ENCODE assay signal across 12 cellular contexts in the genomic region with DNA sequence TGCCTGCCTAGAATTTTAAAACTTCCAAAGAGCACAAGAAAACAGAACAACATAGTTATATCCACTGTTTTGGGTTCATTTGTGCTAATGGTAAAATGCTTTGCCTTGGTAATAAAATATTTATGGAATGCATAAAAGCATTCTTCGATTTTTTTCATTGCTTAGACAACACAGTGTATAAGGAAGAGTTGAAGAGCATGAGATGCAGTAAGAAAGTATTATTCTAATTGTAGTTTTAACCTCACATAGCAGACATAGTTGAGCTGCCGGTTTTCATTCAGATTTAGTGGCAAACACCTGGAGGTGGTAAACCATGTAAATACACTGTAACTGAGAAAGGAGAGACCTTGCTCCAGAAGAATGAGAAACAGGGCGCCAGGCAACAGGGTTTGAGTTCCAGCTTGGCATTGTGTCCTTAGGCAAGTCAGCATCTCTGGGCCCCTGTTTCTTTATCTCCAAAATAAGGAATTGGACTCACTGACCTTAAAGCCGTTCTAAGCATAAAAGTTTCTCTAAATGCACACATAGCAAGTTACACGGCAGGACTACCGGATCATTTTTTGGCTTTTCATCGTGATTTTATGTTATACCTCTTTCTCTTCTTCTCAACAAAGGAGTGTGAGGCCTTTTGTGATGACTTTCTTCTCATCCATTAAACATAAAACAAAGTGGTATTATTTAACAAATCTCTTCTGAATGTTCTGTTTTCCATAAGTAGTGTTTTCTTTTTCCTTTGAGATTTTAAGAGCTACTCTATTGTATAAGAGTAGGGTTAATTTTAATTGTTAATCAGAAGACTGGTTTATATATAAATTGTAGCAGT. TPM values are rescaled to one million over a fixed set of nuclear protein-coding genes. Genes with fewer than 3 reads are reported as not detected.
DNase-seq lines count a peak whose midpoint lies in the region; ATAC-seq, FAIRE-seq and TF ChIP-seq lines count a peak whose summit lies in the region.
"Had no signal": no experiment of that assay in that cellular context is flagged by ENCODE, and none has a peak within 500 bp of the region (broad histone marks: within the 10 kb centered on the region; RNA-seq: fewer than 3 reads in every experiment).

No MANE protein-coding gene starts in this region.

- peaks cover 55% of the 10 kb centered on the region for H3K4me1 Mint-ChIP-seq in MCF 10A (ENCODE audit: insufficient read depth, unreplicated experiment)
- peaks cover 69% of the 10 kb centered on the region for H3K4me1 Mint-ChIP-seq in astrocyte (ENCODE audit: low read depth, unreplicated experiment)
- H3K4me1 Mint-ChIP-seq in stimulated activated naive B cell treated with anti-CD40 and anti-IgM and Interleukin-4, amounts not matched to agents 10 μg/mL and 1 μg/mL and 100 μg/mL, for 72 hours: peaks cover 31 to 57% of the 10 kb centered on the region in 2 donors

- H3K36me3 ChIP-seq in breast epithelium (no peaks in the 10 kb centered on the region), astrocyte (ENCODE audit: insufficient read depth, low read length) (no peaks in the 10 kb centered on the region), iPS-20b (ENCODE audit: insufficient read depth, low read depth, low read length) (peaks cover 42% of the 10 kb centered on the region; the same call in 1 of the 2 replicates), adrenal gland (replicated peaks in 1 of 2) (no peaks in the 10 kb centered on the region)
- H3K36me3 ChIP-seq: BE2C had no signal

- no peak for DNase-seq in MCF 10A (ENCODE audit: unreplicated experiment)
- DNase-seq in breast epithelium (ENCODE audit: low spot score in 2 of 2): no peak
- peak; percentile 66 for DNase-seq in astrocyte (ENCODE audit: low read depth)
- DNase-seq in stimulated activated naive B cell treated with anti-CD40 and anti-IgM and Interleukin-4, amounts not matched to agents 10 μg/mL and 1 μg/mL and 100 μg/mL, for 72 hours: no peak
- DNase-seq in adrenal gland: no peak
- DNase-seq in lower leg skin (ENCODE audit: low spot score in 2 of 2): no peak
- DNase-seq: activated CD8-positive, alpha-beta memory T cell treated with anti-CD3 and anti-CD28 coated beads, Interleukin-2, amount 50 U/mL, for 4 hours; BE2C; small intestine had no signal

- H3K27me3 Mint-ChIP-seq in MCF 10A (ENCODE audit: insufficient read depth, unreplicated experiment): no peaks in the 10 kb centered on the region
- H3K27me3 Mint-ChIP-seq in astrocyte (ENCODE audit: low read depth, unreplicated experiment): no peaks in the 10 kb centered on the region
- H3K27me3 Mint-ChIP-seq in stimulated activated naive B cell treated with anti-CD40 and anti-IgM and Interleukin-4, amounts not matched to agents 10 μg/mL and 1 μg/mL and 100 μg/mL, for 72 hours: no peaks in the 10 kb centered on the region

- peaks cover 71% of the 10 kb centered on the region for H4K20me1 ChIP-seq in astrocyte (ENCODE audit: insufficient read depth, low read length)

- H3K9me3 Mint-ChIP-seq in MCF 10A (ENCODE audit: unreplicated experiment) (no peaks in the 10 kb centered on the region), astrocyte (ENCODE audit: unreplicated experiment) (no peaks in the 10 kb centered on the region)
- H3K9me3 Mint-ChIP-seq in stimulated activated naive B cell treated with anti-CD40 and anti-IgM and Interleukin-4, amounts not matched to agents 10 μg/mL and 1 μg/mL and 100 μg/mL, for 72 hours: no peaks in the 10 kb centered on the region

- TF ChIP-seq POLR2A in breast epithelium (IDR thresholded peaks at IDR 0.05): no peak
- TF ChIP-seq POLR2A in adrenal gland (IDR thresholded peaks at IDR 0.05): no peak
- TF ChIP-seq POLR2A in lower leg skin (IDR thresholded peaks at IDR 0.05): no peak

- 57 to 67% (median 61%) methylated on average over 7 of the region's 7 CpGs for WGBS in adrenal gland, 4 donors
- 36 to 47% methylated on average over 7 of the region's 7 CpGs for WGBS in lower leg skin, 2 donors

- POLR2A ChIA-PET in MCF 10A (lab: Yijun Ruan, JAX): interaction anchor here (0.6 to 9.6 kb wide), 13 partner anchors 6 to 261 kb away, joined by 3 to 140 read pairs (median 4); a partner anchor contains a TSS

- H3K27me3 ChIP-seq in breast epithelium (no peaks in the 10 kb centered on the region), astrocyte (ENCODE audit: insufficient read depth, low read length) (no peaks in the 10 kb centered on the region), iPS-20b (ENCODE audit: insufficient read depth, low read length) (no peaks in the 10 kb centered on the region), adrenal gland (no peaks in the 10 kb centered on the region)
- H3K27me3 ChIP-seq: BE2C had no signal

- peak overlapping the region; percentile 61 for H3K4me2 ChIP-seq in astrocyte (ENCODE audit: low read length)

- H3K4me3 Mint-ChIP-seq in MCF 10A (ENCODE audit: unreplicated experiment) (no peak overlapping the region), astrocyte (ENCODE audit: unreplicated experiment) (peak overlapping the region; percentile 71)
- no peak overlapping the region for H3K4me3 Mint-ChIP-seq in stimulated activated naive B cell treated with anti-CD40 and anti-IgM and Interleukin-4, amounts not matched to agents 10 μg/mL and 1 μg/mL and 100 μg/mL, for 72 hours

- peak overlapping the region in 1 of 2 donors; percentile 29 for H3K27ac ChIP-seq in breast epithelium
- peak overlapping the region; percentile 20 for H3K27ac ChIP-seq in astrocyte (ENCODE audit: low read depth, low read length)
- H3K27ac ChIP-seq in iPS-20b (ENCODE audit: low read length): peak overlapping the region; percentile 86
- H3K27ac ChIP-seq in adrenal gland: no peak overlapping the region

- H3K27ac Mint-ChIP-seq in MCF 10A (ENCODE audit: low read depth, unreplicated experiment): peak overlapping the region; percentile 91
- H3K27ac Mint-ChIP-seq in astrocyte (ENCODE audit: unreplicated experiment): peak overlapping the region; percentile 96
- H3K27ac Mint-ChIP-seq in stimulated activated naive B cell treated with anti-CD40 and anti-IgM and Interleukin-4, amounts not matched to agents 10 μg/mL and 1 μg/mL and 100 μg/mL, for 72 hours: peak overlapping the region; percentile 25

- H3K4me3 ChIP-seq in breast epithelium (peak overlapping the region in 1 of 3 donors; percentile 2), astrocyte (ENCODE audit: insufficient read depth, low read depth, low read length) (no peak overlapping the region), iPS-20b (ENCODE audit: low read length) (peak overlapping the region; percentile 59), adrenal gland (no peak overlapping the region), lower leg skin (ENCODE audit: low read depth, poor library complexity, severe bottlenecking) (no peak overlapping the region)

- H3K79me2 ChIP-seq in astrocyte (ENCODE audit: insufficient read depth, low read length): peaks cover 99% of the 10 kb centered on the region

- H2AFZ ChIP-seq in astrocyte (ENCODE audit: low read depth, low read length): no peak overlapping the region

- H3K9me3 ChIP-seq in breast epithelium (no peaks in the 10 kb centered on the region), astrocyte (ENCODE audit: insufficient read depth, low read depth, low read length) (no peaks in the 10 kb centered on the region), iPS-20b (ENCODE audit: insufficient read depth, low read depth, low read length) (no peaks in the 10 kb centered on the region), adrenal gland (replicated peaks in 1 of 3) (no peaks in the 10 kb centered on the region)
- H3K9me3 ChIP-seq: BE2C had no signal

- peaks cover 18% of the 10 kb centered on the region for H3K36me3 Mint-ChIP-seq in MCF 10A (ENCODE audit: insufficient read depth, unreplicated experiment)
- peaks cover 10% of the 10 kb centered on the region for H3K36me3 Mint-ChIP-seq in astrocyte (ENCODE audit: low read depth, unreplicated experiment)
- peaks cover 7 to 16% of the 10 kb centered on the region in 2 donors for H3K36me3 Mint-ChIP-seq in stimulated activated naive B cell treated with anti-CD40 and anti-IgM and Interleukin-4, amounts not matched to agents 10 μg/mL and 1 μg/mL and 100 μg/mL, for 72 hours

- no peak for ATAC-seq in stimulated activated naive B cell treated with anti-CD40 and anti-IgM and Interleukin-4, amounts not matched to agents 10 μg/mL and 1 μg/mL and 100 μg/mL, for 72 hours (replicated peaks)
- ATAC-seq in GM21360 (IDR thresholded peaks at IDR 0.05; ENCODE audit: unreplicated experiment): no peak

- BruUV-seq in MCF 10A (replicated peaks; lab: Mats Ljungman, UMichigan): no TSS peak

- intact Hi-C loops in MCF 10A (cut with micrococcal nuclease): loop anchor here (10.0 kb wide), 1 partner anchor 265 kb away; a partner anchor contains a TSS
- intact Hi-C loops in breast epithelium (cut with DNase I; ENCODE audit: low total_unique reads): no loop called here
- intact Hi-C loops in adrenal gland (cut with DNase I): loop anchor here in 1 of 2 donors (10.0 kb wide), 1 partner anchor 155 kb away; no protein-coding TSS in a partner anchor
- intact Hi-C loops in lower leg skin (cut with DNase I; ENCODE audit: low total_unique reads): no loop called here

- CTCF ChIA-PET in MCF 10A (lab: Yijun Ruan, JAX): interaction anchor here (0.7 to 2.4 kb wide), 4 partner anchors 11 to 151 kb away, joined by 3 to 8 read pairs (median 4); no protein-coding TSS in a partner anchor

- FAIRE-seq in astrocyte (lab: Jason Lieb, UNC): peak; percentile 29
- FAIRE-seq: GM18507, small intestine had no signal

- H3K4me1 ChIP-seq in breast epithelium (peaks cover 0 to 9% of the 10 kb centered on the region in 2 donors), astrocyte (ENCODE audit: insufficient read depth, low read length) (peaks cover 18% of the 10 kb centered on the region), iPS-20b (ENCODE audit: insufficient read depth, low read length) (peaks cover 74% of the 10 kb centered on the region), adrenal gland (replicated peaks in 1 of 2) (peaks cover 15 to 81% of the 10 kb centered on the region in 2 donors)

- TF ChIP-seq CTCF in MCF 10A (IDR thresholded peaks at IDR 0.05; ENCODE audit: unreplicated experiment) (no peak), breast epithelium (IDR thresholded peaks at IDR 0.05) (no peak), astrocyte (IDR thresholded peaks at IDR 0.05; ENCODE audit: insufficient read depth, low read depth, low read length) (no peak), adrenal gland (IDR thresholded peaks at IDR 0.05) (no peak), lower leg skin (IDR thresholded peaks at IDR 0.05) (no peak)

- H3K9ac ChIP-seq in astrocyte (ENCODE audit: low read length) (peak overlapping the region; percentile 15), iPS-20b (ENCODE audit: low read depth, low read length) (peak overlapping the region; percentile 84)

RNA-seq across cellular contexts. Expression of a gene that starts 7.9 kb away (rescaled TPM):
- 77.3 and 78.4 TPM in 2 replicates for total RNA-seq in MCF 10A (2022)
- total RNA-seq in breast epithelium: 100 to 1,000 TPM; 147 to 337 (median 204) TPM
- 314 and 322 TPM in 2 replicates for total RNA-seq in astrocyte
- total RNA-seq in adrenal gland: 100 to 1,000 TPM in 4 of 8 donors, 10 to 100 TPM in 4; 83.8 to 174 (median 106) TPM
- polyA plus RNA-seq in adrenal gland: 100 to 1,000 TPM in 1 of 3 donors, 10 to 100 TPM in 2; 62.4 to 195 (median 73.5) TPM
- total RNA-seq in lower leg skin: 100 to 1,000 TPM in 1 of 4 donors, 10 to 100 TPM in 3; 61.1 to 153 (median 92.7) TPM

Comparison
In these comparisons a context has a peak if more than half of its experiments do, and no peak if none do; other contexts are left out.
1. H3K27ac Mint-ChIP-seq: peak in every context shown above with its lines; median percentile 96 in astrocyte; 91 in MCF 10A; 25 in stimulated activated naive B cell treated with anti-CD40 and anti-IgM and Interleukin-4, amounts not matched to agents 10 μg/mL and 1 μg/mL and 100 μg/mL, for 72 hours.
2. H3K27ac ChIP-seq: peak in astrocyte (single experiment) and iPS-20b (single experiment); none in adrenal gland (0 of 5).